In genomic region chr16:19094542-19095365, GRCh38 we compare ENCODE assay signal across 11 cellular contexts. TPM values are rescaled to one million over a fixed set of nuclear protein-coding genes. Genes with fewer than 3 reads are reported as not detected.
DNase-seq lines count a peak whose midpoint lies in the region; ATAC-seq and TF ChIP-seq lines count a peak whose summit lies in the region.
"Had no signal": no experiment of that assay in that cellular context is flagged by ENCODE, and none has a peak within 500 bp of the region (broad histone marks: within the 10 kb centered on the region; RNA-seq: fewer than 3 reads in every experiment).

No MANE protein-coding gene starts in this region.

- H3K9me3 ChIP-seq in Panc1 (ENCODE audit: control insufficient read depth, insufficient read depth, low read depth, low read length) (peaks cover 7% of the 10 kb centered on the region; the same call in 1 of the 2 replicates), Caco-2 (no peaks in the 10 kb centered on the region; the same call in 1 of the 2 replicates)

- no peaks in the 10 kb centered on the region for H3K27me3 ChIP-seq in Panc1 (ENCODE audit: control insufficient read depth, insufficient read depth, low read length)
- no peaks in the 10 kb centered on the region for H3K27me3 ChIP-seq in Caco-2 (replicated peaks; ENCODE audit: control insufficient read depth, insufficient read depth, low read length)

- peak; percentile 95 for ATAC-seq in Panc1

- TF ChIP-seq CTCF in Calu3 (IDR thresholded peaks at IDR 0.05; ENCODE audit: unreplicated experiment) (no peak), HFFc6 (IDR thresholded peaks at IDR 0.05) (peak; percentile 31; the same call in 1 of the 2 replicates), Panc1 (IDR thresholded peaks at IDR 0.05) (peak; percentile 75), fibroblast of villous mesenchyme (IDR thresholded peaks at IDR 0.05; ENCODE audit: insufficient read depth, low read depth, low read length) (no peak), Caco-2 (IDR thresholded peaks at IDR 0.05; ENCODE audit: insufficient read depth in 1 of 2, low read depth in 1 of 2, low read length in 1 of 2, severe bottlenecking in 1 of 2, unreplicated experiment in 1 of 2) (no peak)

- no peak overlapping the region for H3K4me3 Mint-ChIP-seq in Calu3 (ENCODE audit: low read depth, unreplicated experiment)
- H3K4me3 Mint-ChIP-seq in HFFc6 = no peak overlapping the region
- H3K4me3 Mint-ChIP-seq in Caco-2 (ENCODE audit: unreplicated experiment) = no peak overlapping the region
- H3K4me3 Mint-ChIP-seq: nephron had no signal

- H3K4me1 Mint-ChIP-seq in Calu3 (ENCODE audit: low read depth, unreplicated experiment) (peaks cover 41% of the 10 kb centered on the region), HFFc6 (ENCODE audit: low read depth) (peaks cover 41% of the 10 kb centered on the region), Caco-2 (ENCODE audit: low read depth, unreplicated experiment) (peaks cover 19% of the 10 kb centered on the region)

- no peaks in the 10 kb centered on the region for H3K27me3 Mint-ChIP-seq in Calu3 (ENCODE audit: unreplicated experiment)
- peaks cover 2% of the 10 kb centered on the region; the same call in 1 of the 2 replicates for H3K27me3 Mint-ChIP-seq in HFFc6 (ENCODE audit: insufficient read depth)
- H3K27me3 Mint-ChIP-seq in Caco-2 (ENCODE audit: insufficient read depth, unreplicated experiment) = no peaks in the 10 kb centered on the region

- peaks cover 5% of the 10 kb centered on the region for H3K9me3 Mint-ChIP-seq in Calu3 (ENCODE audit: low read depth, unreplicated experiment)
- peaks cover 15% of the 10 kb centered on the region for H3K9me3 Mint-ChIP-seq in HFFc6
- no peaks in the 10 kb centered on the region for H3K9me3 Mint-ChIP-seq in Caco-2 (ENCODE audit: unreplicated experiment)

- H3K27ac ChIP-seq in Panc1 (ENCODE audit: low read length) = peak overlapping the region; percentile 93

- H3K4me3 ChIP-seq in Panc1 (ENCODE audit: low read depth in 2 of 2, low read length in 2 of 2) = peak overlapping the region; percentile 31 to 54
- no peak overlapping the region for H3K4me3 ChIP-seq in fibroblast of villous mesenchyme (ENCODE audit: low read depth, low read length)
- H3K4me3 ChIP-seq in Caco-2 (ENCODE audit: low read depth, low read length) = no peak overlapping the region

- H3K27ac Mint-ChIP-seq in Calu3 (ENCODE audit: unreplicated experiment) (peak overlapping the region; percentile 19), HFFc6 (no peak overlapping the region), Caco-2 (ENCODE audit: unreplicated experiment) (no peak overlapping the region)

- intact Hi-C loops in Calu3 (cut with micrococcal nuclease; ENCODE audit: unreplicated experiment) = loop anchor here (1.0 to 10.0 kb wide), 2 partner anchors 13 to 430 kb away; partner anchors contain the start of genes CCP110 and GDE1
- intact Hi-C loops in Panc1 (cut with micrococcal nuclease; ENCODE audit: unreplicated experiment) = no loop called here
- intact Hi-C loops in Caco-2 (cut with micrococcal nuclease; ENCODE audit: unreplicated experiment) = no loop called here

- CTCF ChIA-PET in Calu3 (lab: Charles Lee) = interaction anchor here (0.6 to 3.8 kb wide), 6 partner anchors 9 to 85 kb away, joined by 3 to 40 read pairs (median 4); no protein-coding TSS in a partner anchor
- CTCF ChIA-PET in Panc1 (lab: Charles Lee) = interaction anchor here (0.5 to 2.1 kb wide), 19 partner anchors 9 to 433 kb away, joined by 3 to 13 read pairs (median 4); partner anchors contain the start of genes ITPRIPL2 and TMC7
- CTCF ChIA-PET in Caco-2 (lab: Charles Lee) = interaction anchor here (0.6 to 2.0 kb wide), 2 partner anchors 9 to 13 kb away, joined by 4 to 8 read pairs; no protein-coding TSS in a partner anchor

- POLR2A ChIA-PET in Panc1 (lab: Charles Lee) (interaction anchor here (0.6 to 1.7 kb wide), 7 partner anchors 8 to 94 kb away, joined by 3 to 11 read pairs (median 6); partner anchors contain the start of gene ITPRIPL2), Caco-2 (lab: Charles Lee) (no interaction called here)

- no peaks in the 10 kb centered on the region for H3K36me3 ChIP-seq in Panc1 (ENCODE audit: control insufficient read depth, insufficient read depth, low read length)
- H3K36me3 ChIP-seq in Caco-2 (ENCODE audit: control insufficient read depth, insufficient read depth, low read length) = no peaks in the 10 kb centered on the region

- H3K4me1 ChIP-seq in Panc1 (ENCODE audit: control insufficient read depth, insufficient read depth, low read length) (peaks cover 26% of the 10 kb centered on the region), Caco-2 (peaks cover 21% of the 10 kb centered on the region)

- DNase-seq in Calu3 = peak; percentile 32
- peak; percentile 22 for DNase-seq in HFFc6
- peak; percentile 77 for DNase-seq in Panc1 (ENCODE audit: low read depth, low spot score)
- peak; percentile 40 for DNase-seq in fibroblast of villous mesenchyme (ENCODE audit: low read depth)
- DNase-seq in Caco-2 = no peak
- no peak for DNase-seq in AG08396 (ENCODE audit: low spot score)
- DNase-seq in HPDE6-E6E7 (ENCODE audit: extremely low spot score) = no peak
- no peak for DNase-seq in SW 1271 (lab: John Stamatoyannopoulos, UW)
- DNase-seq: NCI-H1105; stimulated activated CD4-positive, alpha-beta T cell treated with anti-CD3 and anti-CD28 coated beads, Interleukin-2, amount 100 ng/mL, for 48 hours had no signal

- H3K36me3 Mint-ChIP-seq in Calu3 (ENCODE audit: insufficient read depth, unreplicated experiment) (peaks cover 21% of the 10 kb centered on the region), HFFc6 (ENCODE audit: low read depth) (peaks cover 18% of the 10 kb centered on the region), Caco-2 (ENCODE audit: insufficient read depth, unreplicated experiment) (no peaks in the 10 kb centered on the region)

- BruUV-seq in Calu3 (replicated peaks; lab: Mats Ljungman, UMichigan) (TSS peak; percentile 55), Panc1 (replicated peaks; lab: Mats Ljungman, UMichigan) (TSS peak; percentile 97), Caco-2 (replicated peaks; lab: Mats Ljungman, UMichigan) (no TSS peak)

- in situ Hi-C loops in Panc1 (cut with HindIII; ENCODE audit: low pct_unique_long_range_greater_than_20kb, low sequenced_read_pairs) = no loop called here

RNA-seq across cellular contexts. Expression of gene ITPRIPL2, which starts 19.0 kb away (rescaled TPM):
- total RNA-seq in Calu3 (2022) (73.1 and 86.0 TPM in 2 replicates), Panc1 (2021; ENCODE audit: unreplicated experiment) (83.2 TPM), fibroblast of villous mesenchyme (40.3 and 46.2 TPM in 2 replicates), Caco-2 (2022) (24.5 TPM in 2 replicates)
- 10 to 100 TPM; 36.3 to 56.9 (median 43.1) TPM for total RNA-seq in HFFc6 (2021; fragmentation: NEBNext Ultra II Directional; extraction: Animal tissue kit (Norgen Biotek cat#: 25700))
- 32.1 TPM for polyA plus RNA-seq in Panc1 (2012; ENCODE audit: insufficient read length)

RNA-seq across cellular contexts. Expression of gene COQ7, which starts 27.3 kb away (rescaled TPM):
- total RNA-seq in Calu3 (2022) = 24.3 and 28.5 TPM in 2 replicates
- total RNA-seq in HFFc6 (2021; fragmentation: NEBNext Ultra II Directional; extraction: Animal tissue kit (Norgen Biotek cat#: 25700)) = 10 to 100 TPM; 15.1 to 19.1 (median 16.8) TPM
- 39.6 TPM for total RNA-seq in Panc1 (2021; ENCODE audit: unreplicated experiment)
- 31.5 TPM for polyA plus RNA-seq in Panc1 (2012; ENCODE audit: insufficient read length)
- 9.9 and 10.0 TPM in 2 replicates for total RNA-seq in fibroblast of villous mesenchyme
- 15.7 and 17.3 TPM in 2 replicates for total RNA-seq in Caco-2 (2022)

Comparison
In these comparisons a context has a peak if more than half of its experiments do, and no peak if none do; other contexts are left out.
1. DNase-seq: peak in Calu3 (single experiment), HFFc6 (single experiment), Panc1 (single experiment) and fibroblast of villous mesenchyme (single experiment); none in Caco-2 (0 of 2), AG08396 (single experiment), HPDE6-E6E7 (single experiment) and SW 1271 (0 of 2).
2. CTCF ChIP-seq: peak in HFFc6 (single experiment) and Panc1 (single experiment); none in Calu3 (single experiment), fibroblast of villous mesenchyme (single experiment) and Caco-2 (0 of 2).
3. H3K4me3 ChIP-seq: peak in Panc1 (2 of 2); none in fibroblast of villous mesenchyme (single experiment) and Caco-2 (single experiment).